Comparison of ENCODE assay signal across 9 cellular contexts in the genomic region with DNA sequence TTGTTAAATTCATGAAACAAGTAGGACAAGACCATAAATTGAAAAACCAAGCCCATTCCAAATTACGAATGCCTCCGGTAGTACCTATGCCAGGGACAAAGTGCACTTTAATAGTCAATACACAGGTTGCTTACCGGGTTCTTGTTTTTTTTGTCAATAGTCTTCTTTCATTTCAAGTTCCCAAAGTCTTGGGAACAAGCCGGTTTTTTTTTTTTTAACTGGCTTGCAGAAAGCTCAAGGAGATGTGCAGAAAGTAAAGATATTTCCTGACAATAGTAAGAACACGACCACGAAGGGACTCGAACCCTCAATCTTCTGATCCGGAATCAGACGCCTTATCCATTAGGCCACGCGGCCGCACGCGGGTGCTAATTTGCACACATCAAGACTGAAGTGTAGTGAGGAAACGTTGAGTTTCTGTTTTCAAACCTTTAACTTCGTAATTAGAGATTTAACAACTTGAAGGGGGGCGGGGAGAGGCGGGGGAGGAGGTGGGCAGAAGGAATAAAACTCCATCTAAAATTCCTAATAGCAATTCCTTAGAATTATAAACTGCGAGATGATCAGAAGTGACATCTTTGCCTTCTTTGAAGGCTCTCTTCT.
DNase-seq lines count a peak whose midpoint lies in the region; ATAC-seq and TF ChIP-seq lines count a peak whose summit lies in the region.
"Had no signal": no experiment of that assay in that cellular context is flagged by ENCODE, and none has a peak within 500 bp of the region (broad histone marks: within the 10 kb centered on the region; RNA-seq: fewer than 3 reads in every experiment).

No MANE protein-coding gene starts in this region.

- TF ChIP-seq CTCF in upper lobe of right lung (IDR thresholded peaks at IDR 0.05): no peak

- no peak overlapping the region for H3K4me3 ChIP-seq in upper lobe of right lung

- H3K27me3 ChIP-seq in upper lobe of right lung: peaks cover 97% of the 10 kb centered on the region

- peaks cover 2% of the 10 kb centered on the region for H3K4me1 Mint-ChIP-seq in activated naive CD8-positive, alpha-beta T cell (ENCODE audit: low read depth)
- H3K4me1 Mint-ChIP-seq in T-helper 2 cell treated with Interferon-gamma antibody and Interleukin-4, amounts not matched to agents 5 μg/mL and 100 μg/mL, for 36 hours (ENCODE audit: low read depth): peaks cover 3% of the 10 kb centered on the region

- H3K4me1 ChIP-seq in upper lobe of right lung: no peaks in the 10 kb centered on the region

- H3K27ac Mint-ChIP-seq in activated naive CD8-positive, alpha-beta T cell: peak overlapping the region; percentile 70
- H3K27ac Mint-ChIP-seq in T-helper 2 cell treated with Interferon-gamma antibody and Interleukin-4, amounts not matched to agents 5 μg/mL and 100 μg/mL, for 36 hours: no peak overlapping the region

- DNase-seq in G401 (ENCODE audit: low spot score) (peak; percentile 35), KG1 (lab: John Stamatoyannopoulos, UW) (peak; percentile 11), kidney tubule cell (ENCODE audit: low spot score) (peak; percentile 91), amygdala (lab: John Stamatoyannopoulos, UW) (no peak), upper lobe of right lung (no peak)
- DNase-seq in T-helper 2 cell treated with Interferon-gamma antibody and Interleukin-4, amounts not matched to agents 5 μg/mL and 100 μg/mL, for 36 hours (ENCODE audit: low spot score): no peak
- DNase-seq: NCI-H774 had no signal

- ATAC-seq in GM21737 (IDR thresholded peaks at IDR 0.05; ENCODE audit: unreplicated experiment): no peak
- no peak for ATAC-seq in upper lobe of right lung

- intact Hi-C loops in upper lobe of right lung (cut with DNase I): no loop called here

- H3K9me3 Mint-ChIP-seq in activated naive CD8-positive, alpha-beta T cell (ENCODE audit: low read depth): peaks cover 12% of the 10 kb centered on the region
- peaks cover 17% of the 10 kb centered on the region for H3K9me3 Mint-ChIP-seq in T-helper 2 cell treated with Interferon-gamma antibody and Interleukin-4, amounts not matched to agents 5 μg/mL and 100 μg/mL, for 36 hours

- H3K4me3 Mint-ChIP-seq in activated naive CD8-positive, alpha-beta T cell: no peak overlapping the region
- no peak overlapping the region for H3K4me3 Mint-ChIP-seq in T-helper 2 cell treated with Interferon-gamma antibody and Interleukin-4, amounts not matched to agents 5 μg/mL and 100 μg/mL, for 36 hours

- H3K36me3 Mint-ChIP-seq in activated naive CD8-positive, alpha-beta T cell: peaks cover 13% of the 10 kb centered on the region
- H3K36me3 Mint-ChIP-seq in T-helper 2 cell treated with Interferon-gamma antibody and Interleukin-4, amounts not matched to agents 5 μg/mL and 100 μg/mL, for 36 hours (ENCODE audit: low read depth): peaks cover 2% of the 10 kb centered on the region

- H3K9me3 ChIP-seq in upper lobe of right lung: no peaks in the 10 kb centered on the region

- H3K36me3 ChIP-seq in upper lobe of right lung: no peaks in the 10 kb centered on the region

- in situ Hi-C loops in G401 (cut with HindIII; ENCODE audit: low sequenced_read_pairs): no loop called here

- H3K27ac ChIP-seq in upper lobe of right lung: no peak overlapping the region

- H3K27me3 Mint-ChIP-seq in activated naive CD8-positive, alpha-beta T cell: peaks cover 51% of the 10 kb centered on the region
- H3K27me3 Mint-ChIP-seq in T-helper 2 cell treated with Interferon-gamma antibody and Interleukin-4, amounts not matched to agents 5 μg/mL and 100 μg/mL, for 36 hours (ENCODE audit: low read depth): peaks cover 57% of the 10 kb centered on the region

Comparison
In these comparisons a context has a peak if more than half of its experiments do, and no peak if none do; other contexts are left out.
1. DNase-seq: peak in G401 (single experiment), KG1 (single experiment) and kidney tubule cell (single experiment); none in T-helper 2 cell treated with Interferon-gamma antibody and Interleukin-4, amounts not matched to agents 5 μg/mL and 100 μg/mL, for 36 hours (single experiment), amygdala (0 of 56) and upper lobe of right lung (single experiment).